In genomic region chr22:50562523-50563409, GRCh38 we compare ENCODE assay signal across 8 cellular contexts. TPM values are rescaled to one million over a fixed set of nuclear protein-coding genes. Genes with fewer than 3 reads are reported as not detected.
DNase-seq lines count a peak whose midpoint lies in the region; ATAC-seq and TF ChIP-seq lines count a peak whose summit lies in the region.

Gene SYCE3 (minus strand): TSS chr22:50562919. CDS start chr22:50556405, 6,514 bp downstream.

- H3K27me3 Mint-ChIP-seq in CD4-positive, alpha-beta memory T cell = peaks cover 0 to 2% of the 10 kb centered on the region in 2 donors
- H3K27me3 Mint-ChIP-seq in activated CD4-positive, alpha-beta memory T cell treated with anti-CD3 and anti-CD28 coated beads, Interleukin-2, amount 10 ng/mL, durations not matched to agents 7 days and 5 days = peaks cover 25% of the 10 kb centered on the region

- H3K27ac Mint-ChIP-seq in CD4-positive, alpha-beta memory T cell = peak within 1 kb of the TSS; percentile 78 to 96 (median 91)
- H3K27ac Mint-ChIP-seq in activated CD4-positive, alpha-beta memory T cell treated with anti-CD3 and anti-CD28 coated beads, Interleukin-2, amount 10 ng/mL, durations not matched to agents 7 days and 5 days = peak within 1 kb of the TSS; percentile 48

- peak within 1 kb of the TSS; percentile 62 to 78 for H3K4me3 ChIP-seq in CD4-positive, alpha-beta memory T cell (ENCODE audit: low read length in 2 of 2)
- peak within 1 kb of the TSS; percentile 10 for H3K4me3 ChIP-seq in lung

- peak within 1 kb of the TSS; percentile 55 for H3K27ac ChIP-seq in CD4-positive, alpha-beta memory T cell (ENCODE audit: low read depth, low read length)
- H3K27ac ChIP-seq in lung (ENCODE audit: low read depth in 1 of 2, low read length in 1 of 2) = peak within 1 kb of the TSS; percentile 37 to 77

- peak; percentile 92 for TF ChIP-seq CTCF in lung (IDR thresholded peaks at IDR 0.05; ENCODE audit: control extremely low read depth, extremely low read depth)

- H3K36me3 ChIP-seq in CD4-positive, alpha-beta memory T cell (ENCODE audit: insufficient read depth, low read length) = no peaks in the 10 kb centered on the region
- H3K36me3 ChIP-seq in lung (ENCODE audit: control insufficient read depth in 2 of 2, insufficient read depth in 2 of 2, low read length in 2 of 2) = no peaks in the 10 kb centered on the region

- H3K9me3 ChIP-seq in CD4-positive, alpha-beta memory T cell (ENCODE audit: control insufficient read depth in 1 of 2, low read length in 2 of 2) = no peaks in the 10 kb centered on the region
- H3K9me3 ChIP-seq in lung (ENCODE audit: control insufficient read depth in 2 of 2, insufficient read depth in 1 of 2, low read length in 1 of 2) = no peaks in the 10 kb centered on the region

- peak; percentile 85 for ATAC-seq in GM19438 (IDR thresholded peaks at IDR 0.05; ENCODE audit: low read depth, unreplicated experiment)
- peak; percentile 92 for ATAC-seq in HG03571 (IDR thresholded peaks at IDR 0.05; ENCODE audit: unreplicated experiment)
- peak; percentile 99 for ATAC-seq in lung (ENCODE audit: insufficient read depth, low FRiP score)

- no peaks in the 10 kb centered on the region for H3K27me3 ChIP-seq in CD4-positive, alpha-beta memory T cell (ENCODE audit: insufficient read depth, low read length)
- no peaks in the 10 kb centered on the region for H3K27me3 ChIP-seq in lung (ENCODE audit: control insufficient read depth, insufficient read depth)

- peak; percentile 94 to 97 (median 95) for DNase-seq in CD4-positive, alpha-beta memory T cell
- DNase-seq in NCI-H82 (lab: John Stamatoyannopoulos, UW) = peak; percentile 97
- peak; percentile 98 for DNase-seq in activated CD4-positive, alpha-beta memory T cell treated with anti-CD3 and anti-CD28 coated beads, Interleukin-2, amount 10 ng/mL, durations not matched to agents 7 days and 5 days
- DNase-seq in ecto neural progenitor cell (ENCODE audit: low spot score) = peak; percentile 99
- DNase-seq in lung (ENCODE audit: low spot score) = peak; percentile 99
- peak; percentile 94 to 98 (median 95) for DNase-seq in stimulated activated CD4-positive, alpha-beta T cell treated with anti-CD3 and anti-CD28 coated beads, TNF-alpha, amount 100 ng/mL, for 4 hours (ENCODE audit: low read depth in 3 of 3)

- H3K4me1 ChIP-seq in CD4-positive, alpha-beta memory T cell (ENCODE audit: insufficient read depth, low read length) = peaks cover 8% of the 10 kb centered on the region
- H3K4me1 ChIP-seq in lung (ENCODE audit: control insufficient read depth in 2 of 2, insufficient read depth in 2 of 2, low read length in 2 of 2) = peaks cover 0 to 2% of the 10 kb centered on the region in 2 donors

- H3K9me3 Mint-ChIP-seq in CD4-positive, alpha-beta memory T cell = no peaks in the 10 kb centered on the region
- H3K9me3 Mint-ChIP-seq in activated CD4-positive, alpha-beta memory T cell treated with anti-CD3 and anti-CD28 coated beads, Interleukin-2, amount 10 ng/mL, durations not matched to agents 7 days and 5 days = no peaks in the 10 kb centered on the region

- 2 to 6% methylated on average over 44 to 61 of the region's 61 CpGs for WGBS in lung, 2 donors

- POLR2A ChIA-PET in CD4-positive, alpha-beta memory T cell (lab: Charles Lee; ENCODE audit: partially characterized antibody) = interaction anchor here (0.6 to 4.8 kb wide), 19 partner anchors 10 to 319 kb away, joined by 3 to 65 read pairs (median 7); partner anchors contain the start of genes CHKB, CPT1B, HDAC10 and KLHDC7B
- POLR2A ChIA-PET in activated CD4-positive, alpha-beta memory T cell treated with anti-CD3 and anti-CD28 coated beads, Interleukin-2, amount 10 ng/mL, durations not matched to agents 7 days and 5 days (lab: Charles Lee) = interaction anchor here (1.1 to 8.1 kb wide), 16 partner anchors 8 to 58 kb away, joined by 4 to 109 read pairs (median 12); partner anchors contain the start of genes CHKB, CPT1B, LMF2 and NCAPH2

- CTCF ChIA-PET in CD4-positive, alpha-beta memory T cell (lab: Charles Lee; ENCODE audit: partially characterized antibody) = interaction anchor here (0.6 to 4.5 kb wide), 26 partner anchors 10 to 221 kb away, joined by 3 to 33 read pairs (median 5); partner anchors contain the start of genes CHKB, KLHDC7B, LMF2 and NCAPH2
- CTCF ChIA-PET in activated CD4-positive, alpha-beta memory T cell treated with anti-CD3 and anti-CD28 coated beads, Interleukin-2, amount 10 ng/mL, durations not matched to agents 7 days and 5 days (lab: Charles Lee) = interaction anchor here (0.6 to 4.0 kb wide), 19 partner anchors 10 to 179 kb away, joined by 3 to 48 read pairs (median 6); partner anchors contain the start of genes ARSA, KLHDC7B, SCO2 and TYMP

- intact Hi-C loops in CD4-positive, alpha-beta memory T cell (cut with micrococcal nuclease) = loop anchor here (1.0 to 2.0 kb wide), 6 partner anchors 18 to 318 kb away; partner anchors contain the start of genes CHKB, KLHDC7B, NCAPH2 and SCO2

- peak within 1 kb of the TSS; percentile 92 to 97 (median 95) for H3K4me3 Mint-ChIP-seq in CD4-positive, alpha-beta memory T cell
- peak within 1 kb of the TSS; percentile 77 for H3K4me3 Mint-ChIP-seq in activated CD4-positive, alpha-beta memory T cell treated with anti-CD3 and anti-CD28 coated beads, Interleukin-2, amount 10 ng/mL, durations not matched to agents 7 days and 5 days

- H3K4me1 Mint-ChIP-seq in CD4-positive, alpha-beta memory T cell = peaks cover 13 to 25% (median 20%) of the 10 kb centered on the region in 4 donors
- H3K4me1 Mint-ChIP-seq in activated CD4-positive, alpha-beta memory T cell treated with anti-CD3 and anti-CD28 coated beads, Interleukin-2, amount 10 ng/mL, durations not matched to agents 7 days and 5 days = peaks cover 26% of the 10 kb centered on the region

- peaks cover 0 to 1% of the 10 kb centered on the region in 2 donors for H3K36me3 Mint-ChIP-seq in CD4-positive, alpha-beta memory T cell
- H3K36me3 Mint-ChIP-seq in activated CD4-positive, alpha-beta memory T cell treated with anti-CD3 and anti-CD28 coated beads, Interleukin-2, amount 10 ng/mL, durations not matched to agents 7 days and 5 days (ENCODE audit: low read depth) = no peaks in the 10 kb centered on the region

RNA-seq across cellular contexts. Expression of gene SYCE3, which starts in this region (rescaled TPM):
- total RNA-seq in CD4-positive, alpha-beta memory T cell = not detected
- polyA plus RNA-seq in CD4-positive, alpha-beta memory T cell = under 1 TPM in 1 of 2 donors, not detected in 1; 0.83 TPM
- total RNA-seq in activated CD4-positive, alpha-beta memory T cell treated with anti-CD3 and anti-CD28 coated beads, Interleukin-2, amount 10 ng/mL, durations not matched to agents 7 days and 5 days = under 1 TPM; 0.58 to 0.71 TPM
- not detected for total RNA-seq in lung
- 1 to 10 TPM; 1.1 to 1.7 TPM for polyA plus RNA-seq in lung

Comparison
In these comparisons a context has a peak if more than half of its experiments do, and no peak if none do; other contexts are left out.
1. Peak in every context shown above with its lines: DNase-seq, ATAC-seq, H3K4me3 ChIP-seq and H3K27ac ChIP-seq.
2. Peak in DNase-seq, H3K4me3 ChIP-seq and H3K27ac ChIP-seq in CD4-positive, alpha-beta memory T cell; RNA of the gene not detected or under 1 TPM.
3. Peak in DNase-seq in activated CD4-positive, alpha-beta memory T cell treated with anti-CD3 and anti-CD28 coated beads, Interleukin-2, amount 10 ng/mL, durations not matched to agents 7 days and 5 days; RNA of the gene not detected or under 1 TPM.